1 cellular context compared by ENCODE assay signal in genomic region chr3:32947466-32948238, GRCh38.
TF ChIP-seq lines count a peak whose summit lies in the region.

No MANE protein-coding gene starts in this region.

TF ChIP-seq in HepG2, 621 proteins besides CTCF, POLR2A, EP300 and RAD21 (continued from another document and continues in another):
- TF ChIP-seq HMGXB3 (CRISPR knock-in tag; IDR thresholded peaks at IDR 0.05; ENCODE audit: borderline replicate concordance) (no peak), ZNF264 (CRISPR knock-in tag; IDR thresholded peaks at IDR 0.05) (no peak), TFDP2 (CRISPR knock-in tag; IDR thresholded peaks at IDR 0.05) (no peak), ATAD3A (CRISPR knock-in tag; IDR thresholded peaks at IDR 0.05) (no peak), NR2F1 (CRISPR knock-in tag; IDR thresholded peaks at IDR 0.05) (no peak), ZNF704 (CRISPR knock-in tag; IDR thresholded peaks at IDR 0.05; ENCODE audit: borderline replicate concordance) (no peak), MTA3 (CRISPR knock-in tag; IDR thresholded peaks at IDR 0.05) (no peak), KDM2A (CRISPR knock-in tag; IDR thresholded peaks at IDR 0.05; ENCODE audit: borderline replicate concordance, low read depth) (0 out of 2 replicates have a peak, but pooled peaks have one; percentile 23), ZMYM4 (CRISPR knock-in tag; IDR thresholded peaks at IDR 0.05) (peak; percentile 69), TEAD2 (CRISPR knock-in tag; IDR thresholded peaks at IDR 0.05) (no peak), SMC3 (IDR thresholded peaks at IDR 0.05; ENCODE audit: low read length) (peak; percentile 98), RXRB (CRISPR knock-in tag; IDR thresholded peaks at IDR 0.05; ENCODE audit: borderline replicate concordance) (peak; percentile 67), RARA (CRISPR knock-in tag; IDR thresholded peaks at IDR 0.05) (0 out of 2 replicates have a peak, but pooled peaks have one; percentile 7), ZNF772 (CRISPR knock-in tag; IDR thresholded peaks at IDR 0.05) (no peak), FOXA1 (IDR thresholded peaks at IDR 0.05) (no peak), FOXA1 (CRISPR knock-in tag; IDR thresholded peaks at IDR 0.05) (peak; percentile 61), TSC22D2 (CRISPR knock-in tag; IDR thresholded peaks at IDR 0.05; ENCODE audit: borderline replicate concordance) (no peak), ZNF275 (CRISPR knock-in tag; IDR thresholded peaks at IDR 0.05; ENCODE audit: borderline replicate concordance) (no peak), ZSCAN9 (CRISPR knock-in tag; IDR thresholded peaks at IDR 0.05; ENCODE audit: borderline replicate concordance) (no peak), RARG (CRISPR knock-in tag; IDR thresholded peaks at IDR 0.05; ENCODE audit: low read depth) (no peak), ZNF501 (CRISPR knock-in tag; IDR thresholded peaks at IDR 0.05) (peak; percentile 60; the same call in 1 of the 2 replicates), ZFP82 (CRISPR knock-in tag; IDR thresholded peaks at IDR 0.05; ENCODE audit: borderline replicate concordance) (no peak), PATZ1 (CRISPR knock-in tag; IDR thresholded peaks at IDR 0.05) (no peak), ESRRA (CRISPR knock-in tag; IDR thresholded peaks at IDR 0.05; ENCODE audit: low read depth) (peak; percentile 88; the same call in 1 of the 2 replicates), HES4 (CRISPR knock-in tag; IDR thresholded peaks at IDR 0.05; ENCODE audit: borderline replicate concordance) (no peak), FOXO1 (CRISPR knock-in tag; IDR thresholded peaks at IDR 0.05) (peak; percentile 62; the same call in 1 of the 2 replicates), GATAD2A (CRISPR knock-in tag; IDR thresholded peaks at IDR 0.05) (0 out of 2 replicates have a peak, but pooled peaks have one; percentile 30), ZNF431 (CRISPR knock-in tag; IDR thresholded peaks at IDR 0.05; ENCODE audit: borderline replicate concordance, low read depth) (no peak), ARID3A (IDR thresholded peaks at IDR 0.05; ENCODE audit: low read depth, low read length) (peak; percentile 87), MIER3 (CRISPR knock-in tag; IDR thresholded peaks at IDR 0.05; ENCODE audit: borderline replicate concordance) (0 out of 2 replicates have a peak, but pooled peaks have one; percentile 19), ELF3 (CRISPR knock-in tag; IDR thresholded peaks at IDR 0.05) (peak; percentile 21; the same call in 1 of the 2 replicates)
- TF ChIP-seq, protein P1, sequence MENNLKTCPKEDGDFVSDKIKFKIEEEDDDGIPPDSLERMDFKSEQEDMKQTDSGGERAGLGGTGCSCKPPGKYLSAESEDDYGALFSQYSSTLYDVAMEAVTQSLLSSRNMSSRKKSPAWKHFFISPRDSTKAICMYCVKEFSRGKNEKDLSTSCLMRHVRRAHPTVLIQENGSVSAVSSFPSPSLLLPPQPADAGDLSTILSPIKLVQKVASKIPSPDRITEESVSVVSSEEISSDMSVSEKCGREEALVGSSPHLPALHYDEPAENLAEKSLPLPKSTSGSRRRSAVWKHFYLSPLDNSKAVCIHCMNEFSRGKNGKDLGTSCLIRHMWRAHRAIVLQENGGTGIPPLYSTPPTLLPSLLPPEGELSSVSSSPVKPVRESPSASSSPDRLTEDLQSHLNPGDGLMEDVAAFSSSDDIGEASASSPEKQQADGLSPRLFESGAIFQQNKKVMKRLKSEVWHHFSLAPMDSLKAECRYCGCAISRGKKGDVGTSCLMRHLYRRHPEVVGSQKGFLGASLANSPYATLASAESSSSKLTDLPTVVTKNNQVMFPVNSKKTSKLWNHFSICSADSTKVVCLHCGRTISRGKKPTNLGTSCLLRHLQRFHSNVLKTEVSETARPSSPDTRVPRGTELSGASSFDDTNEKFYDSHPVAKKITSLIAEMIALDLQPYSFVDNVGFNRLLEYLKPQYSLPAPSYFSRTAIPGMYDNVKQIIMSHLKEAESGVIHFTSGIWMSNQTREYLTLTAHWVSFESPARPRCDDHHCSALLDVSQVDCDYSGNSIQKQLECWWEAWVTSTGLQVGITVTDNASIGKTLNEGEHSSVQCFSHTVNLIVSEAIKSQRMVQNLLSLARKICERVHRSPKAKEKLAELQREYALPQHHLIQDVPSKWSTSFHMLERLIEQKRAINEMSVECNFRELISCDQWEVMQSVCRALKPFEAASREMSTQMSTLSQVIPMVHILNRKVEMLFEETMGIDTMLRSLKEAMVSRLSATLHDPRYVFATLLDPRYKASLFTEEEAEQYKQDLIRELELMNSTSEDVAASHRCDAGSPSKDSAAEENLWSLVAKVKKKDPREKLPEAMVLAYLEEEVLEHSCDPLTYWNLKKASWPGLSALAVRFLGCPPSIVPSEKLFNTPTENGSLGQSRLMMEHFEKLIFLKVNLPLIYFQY (CRISPR knock-in tag; IDR thresholded peaks at IDR 0.05; ENCODE audit: borderline replicate concordance), result no peak
- TF ChIP-seq, protein P2, sequence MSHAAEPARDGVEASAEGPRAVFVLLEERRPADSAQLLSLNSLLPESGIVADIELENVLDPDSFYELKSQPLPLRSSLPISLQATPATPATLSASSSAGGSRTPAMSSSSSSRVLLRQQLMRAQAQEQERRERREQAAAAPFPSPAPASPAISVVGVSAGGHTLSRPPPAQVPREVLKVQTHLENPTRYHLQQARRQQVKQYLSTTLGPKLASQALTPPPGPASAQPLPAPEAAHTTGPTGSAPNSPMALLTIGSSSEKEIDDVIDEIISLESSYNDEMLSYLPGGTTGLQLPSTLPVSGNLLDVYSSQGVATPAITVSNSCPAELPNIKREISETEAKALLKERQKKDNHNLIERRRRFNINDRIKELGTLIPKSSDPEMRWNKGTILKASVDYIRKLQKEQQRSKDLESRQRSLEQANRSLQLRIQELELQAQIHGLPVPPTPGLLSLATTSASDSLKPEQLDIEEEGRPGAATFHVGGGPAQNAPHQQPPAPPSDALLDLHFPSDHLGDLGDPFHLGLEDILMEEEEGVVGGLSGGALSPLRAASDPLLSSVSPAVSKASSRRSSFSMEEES (CRISPR knock-in tag; IDR thresholded peaks at IDR 0.05), result 0 out of 2 replicates have a peak, but pooled peaks have one; percentile 45
